In the genomic region with DNA sequence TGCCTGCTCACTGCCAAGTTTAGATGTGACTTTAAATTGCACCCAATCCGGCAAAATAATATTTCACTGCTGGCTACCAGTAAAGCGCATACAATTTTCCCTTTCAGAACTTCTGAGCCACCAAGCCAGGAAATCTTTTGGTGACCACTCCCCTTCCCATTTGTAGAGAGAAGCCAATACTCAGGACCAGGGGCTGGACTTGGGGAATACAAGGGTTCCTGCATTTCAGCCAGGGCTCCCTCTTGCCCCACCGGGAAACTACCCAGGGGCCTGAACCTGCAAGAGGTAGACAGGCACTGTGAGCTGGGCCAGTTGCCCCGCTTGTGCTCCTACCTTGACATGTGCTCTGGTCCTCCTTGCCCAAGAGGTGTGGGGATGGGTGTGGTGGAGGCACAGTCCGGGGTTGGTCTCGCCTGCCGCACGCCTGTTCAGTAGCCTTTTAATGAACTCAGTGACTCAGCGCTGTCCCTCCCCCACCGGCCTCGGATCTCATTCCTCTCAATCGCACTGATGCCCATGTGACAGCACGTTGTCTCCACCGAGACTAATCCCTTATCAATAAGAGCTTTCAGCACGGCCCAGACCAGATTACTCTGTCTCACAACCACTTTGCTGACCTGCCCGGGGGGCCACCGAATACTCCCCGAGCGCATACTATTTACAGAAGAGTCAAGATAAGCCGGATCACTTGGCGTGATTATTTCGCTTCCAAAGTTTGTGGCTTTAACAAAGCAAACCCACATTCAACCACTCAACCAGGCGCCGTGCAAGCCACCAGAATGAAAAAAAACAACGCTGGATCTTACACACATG, we compare ENCODE assay signal across 10 cellular contexts.
DNase-seq lines count a peak whose midpoint lies in the region; ATAC-seq and TF ChIP-seq lines count a peak whose summit lies in the region.
"Had no signal": no experiment of that assay in that cellular context is flagged by ENCODE, and none has a peak within 500 bp of the region (broad histone marks: within the 10 kb centered on the region; RNA-seq: fewer than 3 reads in every experiment).

No MANE protein-coding gene starts in this region.

- H3K79me2 ChIP-seq in HCT116 (ENCODE audit: insufficient read depth, low read length), result peaks cover 32% of the 10 kb centered on the region

- H3K36me3 ChIP-seq in HCT116 (ENCODE audit: control insufficient read depth in 1 of 2, insufficient read depth in 2 of 2, low read length in 2 of 2) (no peaks in the 10 kb centered on the region), sigmoid colon (no peaks in the 10 kb centered on the region)

- 24% methylated on average over 25 of the region's 25 CpGs for WGBS in right cardiac atrium
- WGBS in sigmoid colon, 2 donors, result 64 to 76% methylated on average over 25 of the region's 25 CpGs

- BruUV-seq in HCT116 (replicated peaks; lab: Mats Ljungman, UMichigan), result TSS peak; percentile 65

- RAD21 ChIA-PET in HCT116 (lab: Charles Lee; ENCODE audit: low non-redundant PET in 1 of 2, low total read pairs in 2 of 2, uncharacterized antibody in 2 of 2, unreplicated experiment in 2 of 2), result no interaction called here

- intact Hi-C loops in HCT116 (cut with micrococcal nuclease) (loop anchor here (5.0 kb wide), 1 partner anchor 109 kb away; no protein-coding TSS in a partner anchor), right cardiac atrium (cut with DNase I) (loop anchor here in 3 of 4 donors (5.0 to 10.0 kb wide), 3 partner anchors 89 to 208 kb away; no protein-coding TSS in a partner anchor), sigmoid colon (cut with DNase I) (no loop called here)

- DNase-seq in HCT116 (ENCODE audit: low read depth, low spot score), result peak; percentile 66
- peak; percentile 28 for DNase-seq in astrocyte of the cerebellum (ENCODE audit: low read depth)
- peak; percentile 89 to 95 (median 93) for DNase-seq in right cardiac atrium
- peak; percentile 66 for DNase-seq in sigmoid colon
- no peak for DNase-seq in SIG-M5 treated with dmso at 0.1 percent for 504 hours (lab: John Stamatoyannopoulos, UW; ENCODE audit: unreplicated experiment)
- no peak for DNase-seq in GM20000 (ENCODE audit: low spot score)
- DNase-seq: DMS79 treated with DMSO at 0.1 percent for 48 hours had no signal

- H3K4me3 ChIP-seq in HCT116 (replicated peaks in 1 of 2; ENCODE audit: low read depth in 1 of 2, low read length in 2 of 2) (peak overlapping the region; percentile 45 to 58), astrocyte of the cerebellum (ENCODE audit: low read depth, low read length) (peak overlapping the region; percentile 12), right cardiac atrium (ENCODE audit: low read length) (peak overlapping the region; percentile 31), sigmoid colon (no peak overlapping the region)

- H3K4me2 ChIP-seq in HCT116 (ENCODE audit: low read length), result peak overlapping the region; percentile 91

- POLR2A ChIA-PET in HCT116 (lab: Charles Lee), result no interaction called here

- no peak for TF ChIP-seq CTCF in HCT116 (IDR thresholded peaks at IDR 0.05 in 2 of 3, conservative IDR thresholded peaks at IDR 0.05 in 1 of 3; ENCODE audit: borderline replicate concordance in 1 of 3, insufficient read depth in 1 of 3, low read depth in 2 of 3, low read length in 2 of 3)
- no peak for TF ChIP-seq CTCF in astrocyte of the cerebellum (IDR thresholded peaks at IDR 0.05; ENCODE audit: low read depth, low read length, missing control alignments)
- TF ChIP-seq CTCF in sigmoid colon (IDR thresholded peaks at IDR 0.05), result no peak
- TF ChIP-seq CTCF in GM20000 (IDR thresholded peaks at IDR 0.05; ENCODE audit: extremely low read depth, missing control alignments), result no peak

- H3K9me2 ChIP-seq in HCT116 (ENCODE audit: insufficient read depth), result no peaks in the 10 kb centered on the region

- H3K4me1 ChIP-seq in HCT116 (ENCODE audit: control insufficient read depth in 1 of 2, insufficient read depth in 2 of 2, low read length in 2 of 2) (peaks cover 33 to 69% of the 10 kb centered on the region in 2 experiments), right cardiac atrium (ENCODE audit: control insufficient read depth, insufficient read depth, low read length) (peaks cover 17% of the 10 kb centered on the region), sigmoid colon (no peaks in the 10 kb centered on the region)

- H3K27ac ChIP-seq in HCT116 (ENCODE audit: low read depth, low read length) (peak overlapping the region; percentile 25), right cardiac atrium (ENCODE audit: low read length) (peak overlapping the region; percentile 65), sigmoid colon (peak overlapping the region in 2 of 4 donors; percentile 4 to 7)

- TF ChIP-seq EP300 in sigmoid colon (IDR thresholded peaks at IDR 0.05), result no peak

- CTCF ChIA-PET in HCT116 (lab: Charles Lee), result no interaction called here

- no peaks in the 10 kb centered on the region for H3K27me3 ChIP-seq in HCT116 (ENCODE audit: insufficient read depth, low read length)
- no peaks in the 10 kb centered on the region for H3K27me3 ChIP-seq in right cardiac atrium (ENCODE audit: control insufficient read depth, insufficient read depth)
- H3K27me3 ChIP-seq in sigmoid colon, result no peaks in the 10 kb centered on the region

- H3K9me3 ChIP-seq in HCT116 (ENCODE audit: control insufficient read depth in 1 of 2, insufficient read depth in 1 of 2, low read depth in 1 of 2, low read length in 2 of 2), result no peaks in the 10 kb centered on the region
- no peaks in the 10 kb centered on the region for H3K9me3 ChIP-seq in right cardiac atrium (ENCODE audit: control insufficient read depth, low read length)
- no peaks in the 10 kb centered on the region for H3K9me3 ChIP-seq in sigmoid colon

- TF ChIP-seq POLR2A in HCT116 (IDR thresholded peaks at IDR 0.05; ENCODE audit: borderline replicate concordance, extremely low read depth, insufficient read depth, insufficient read length) (no peak), sigmoid colon (IDR thresholded peaks at IDR 0.05) (no peak)

- H2AFZ ChIP-seq in HCT116 (ENCODE audit: low read depth, low read length, poor library complexity, severe bottlenecking), result peak overlapping the region; percentile 29

- no peak for TF ChIP-seq RAD21 in HCT116 (IDR thresholded peaks at IDR 0.05; ENCODE audit: low read depth)

- ATAC-seq in HCT116 (peak; percentile 91), right cardiac atrium (peak; percentile 93 to 97), HG03139 (IDR thresholded peaks at IDR 0.05; ENCODE audit: unreplicated experiment) (no peak), GM21390 (IDR thresholded peaks at IDR 0.05; ENCODE audit: unreplicated experiment) (no peak)
- ATAC-seq: stimulated activated effector memory CD8-positive, alpha-beta T cell treated with anti-CD3 and anti-CD28 coated beads, Interleukin-12 subunit alpha, Interleukin-12 subunit beta, amount 100 ng/mL, for 72 hours had no signal

- H4K20me1 ChIP-seq in HCT116 (ENCODE audit: insufficient read depth), result no peaks in the 10 kb centered on the region

- in situ Hi-C loops in astrocyte of the cerebellum (cut with HindIII; ENCODE audit: low sequenced_read_pairs), result no loop called here

- H3K9ac ChIP-seq in HCT116 (ENCODE audit: low read length), result peak overlapping the region; percentile 75

TF ChIP-seq in HCT116, 20 proteins besides CTCF, POLR2A, EP300 and RAD21 (continues in another document):
- TF ChIP-seq CEBPB (IDR thresholded peaks at IDR 0.05; ENCODE audit: low read depth) (no peak), SIN3A (IDR thresholded peaks at IDR 0.05; ENCODE audit: low read depth) (peak; percentile 93), TCF7L2 (IDR thresholded peaks at IDR 0.05; ENCODE audit: borderline replicate concordance, extremely low read depth, insufficient read depth, insufficient read length) (peak; percentile 69), JUND (IDR thresholded peaks at IDR 0.05) (peak; percentile 87), EZH2 (IDR thresholded peaks at IDR 0.05) (no peak)
- TF ChIP-seq, protein P1, sequence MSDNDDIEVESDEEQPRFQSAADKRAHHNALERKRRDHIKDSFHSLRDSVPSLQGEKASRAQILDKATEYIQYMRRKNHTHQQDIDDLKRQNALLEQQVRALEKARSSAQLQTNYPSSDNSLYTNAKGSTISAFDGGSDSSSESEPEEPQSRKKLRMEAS (IDR thresholded peaks at IDR 0.05), result peak; percentile 97
- TF ChIP-seq, protein P2, sequence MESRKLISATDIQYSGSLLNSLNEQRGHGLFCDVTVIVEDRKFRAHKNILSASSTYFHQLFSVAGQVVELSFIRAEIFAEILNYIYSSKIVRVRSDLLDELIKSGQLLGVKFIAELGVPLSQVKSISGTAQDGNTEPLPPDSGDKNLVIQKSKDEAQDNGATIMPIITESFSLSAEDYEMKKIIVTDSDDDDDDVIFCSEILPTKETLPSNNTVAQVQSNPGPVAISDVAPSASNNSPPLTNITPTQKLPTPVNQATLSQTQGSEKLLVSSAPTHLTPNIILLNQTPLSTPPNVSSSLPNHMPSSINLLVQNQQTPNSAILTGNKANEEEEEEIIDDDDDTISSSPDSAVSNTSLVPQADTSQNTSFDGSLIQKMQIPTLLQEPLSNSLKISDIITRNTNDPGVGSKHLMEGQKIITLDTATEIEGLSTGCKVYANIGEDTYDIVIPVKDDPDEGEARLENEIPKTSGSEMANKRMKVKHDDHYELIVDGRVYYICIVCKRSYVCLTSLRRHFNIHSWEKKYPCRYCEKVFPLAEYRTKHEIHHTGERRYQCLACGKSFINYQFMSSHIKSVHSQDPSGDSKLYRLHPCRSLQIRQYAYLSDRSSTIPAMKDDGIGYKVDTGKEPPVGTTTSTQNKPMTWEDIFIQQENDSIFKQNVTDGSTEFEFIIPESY (IDR thresholded peaks at IDR 0.05; ENCODE audit: extremely low read depth, insufficient replicate concordance, low read length), result no peak

Comparison
In these comparisons a context has a peak if more than half of its experiments do, and no peak if none do; other contexts are left out.
1. ATAC-seq: peak in HCT116 (single experiment) and right cardiac atrium (2 of 2); none in HG03139 (single experiment) and GM21390 (single experiment).
2. DNase-seq: peak in HCT116 (single experiment), astrocyte of the cerebellum (single experiment), right cardiac atrium (3 of 3) and sigmoid colon (single experiment); none in SIG-M5 treated with dmso at 0.1 percent for 504 hours (single experiment) and GM20000 (single experiment).
3. H3K4me3 ChIP-seq: peak in HCT116 (2 of 2), astrocyte of the cerebellum (single experiment) and right cardiac atrium (single experiment); none in sigmoid colon (0 of 4).